Comparison of ENCODE assay signal across 24 cellular contexts in genomic region chr7:52539414-52539813, GRCh38.
DNase-seq lines count a peak whose midpoint lies in the region; ATAC-seq, FAIRE-seq and TF ChIP-seq lines count a peak whose summit lies in the region.
"Had no signal": no experiment of that assay in that cellular context is flagged by ENCODE, and none has a peak within 500 bp of the region (broad histone marks: within the 10 kb centered on the region; RNA-seq: fewer than 3 reads in every experiment).

No MANE protein-coding gene starts in this region.

- H3K27me3 ChIP-seq in IMR-90 (ENCODE audit: control insufficient read depth, insufficient read depth, low read length) = no peaks in the 10 kb centered on the region
- no peaks in the 10 kb centered on the region for H3K27me3 ChIP-seq in OCI-LY1 (ENCODE audit: insufficient read depth, low read length)
- no peaks in the 10 kb centered on the region for H3K27me3 ChIP-seq in H1 (replicated peaks in 1 of 4; ENCODE audit: control insufficient read depth in 3 of 4, extremely low read depth in 1 of 4, insufficient read depth in 3 of 4, low read length in 3 of 4)
- H3K27me3 ChIP-seq: BE2C, BLaER1 had no signal

- H3K4me3 ChIP-seq in IMR-90 (ENCODE audit: insufficient read depth, low read depth, low read length) (no peak overlapping the region), OCI-LY1 (ENCODE audit: low read depth, low read length, poor library complexity, severe bottlenecking) (no peak overlapping the region), H1 (ENCODE audit: extremely low read depth in 1 of 4, insufficient read depth in 2 of 4, low read depth in 3 of 4, low read length in 4 of 4) (no peak overlapping the region)
- H3K4me3 ChIP-seq: BLaER1, GM12878 had no signal

- TF ChIP-seq POLR2A in IMR-90 (IDR thresholded peaks at IDR 0.05; ENCODE audit: low read depth, low read length) (no peak), H1 (IDR thresholded peaks at IDR 0.05; ENCODE audit: control extremely low read depth in 1 of 2, low read depth in 2 of 2, low read length in 2 of 2) (no peak)

- 43% methylated on average over 1 of the region's 3 CpGs; no CpG with 5 or more reads in 1 of the 2 experiments for WGBS in IMR-90 (ENCODE audit: extremely low coverage in 2 of 2, insufficient read length in 1 of 2), 2 experiments
- 88% methylated on average over 3 of the region's 3 CpGs; no CpG with 5 or more reads in 1 of the 2 experiments for WGBS in H1 (ENCODE audit: extremely low coverage in 1 of 2, insufficient coverage in 1 of 2, insufficient read length in 1 of 2, insufficient replicate concordance in 2 of 2, low coverage in 1 of 2, low lambda C conversion rate in 2 of 2, missing lambda C conversion rate in 1 of 2), 2 experiments

- no peak overlapping the region for H3K9ac ChIP-seq in IMR-90 (ENCODE audit: low read depth, low read length)
- no peak overlapping the region for H3K9ac ChIP-seq in OCI-LY1 (ENCODE audit: low read length)
- no peak overlapping the region for H3K9ac ChIP-seq in H1 (replicated peaks in 1 of 4; ENCODE audit: extremely low read depth in 1 of 4, low read depth in 3 of 4, low read length in 3 of 4)
- H3K9ac ChIP-seq: BLaER1 had no signal

- no peaks in the 10 kb centered on the region for H3K9me2 ChIP-seq in OCI-LY1 (ENCODE audit: low read depth, low read length)

- H3K18ac ChIP-seq in IMR-90 (ENCODE audit: low read depth, low read length) = no peak overlapping the region
- no peak overlapping the region for H3K18ac ChIP-seq in H1 (ENCODE audit: extremely low read depth, low read length)

- H2AK5ac ChIP-seq in IMR-90 (ENCODE audit: low read depth, low read length) = no peak overlapping the region
- no peak overlapping the region for H2AK5ac ChIP-seq in H1 (ENCODE audit: low read depth, low read length)

- TF ChIP-seq RAD21 in IMR-90 (IDR thresholded peaks at IDR 0.05; ENCODE audit: low read length) (no peak), H1 (IDR thresholded peaks at IDR 0.05 in 1 of 2, conservative IDR thresholded peaks at IDR 0.05 in 1 of 2; ENCODE audit: low read depth in 2 of 2, low read length in 2 of 2) (no peak)

- no peak overlapping the region for H2BK5ac ChIP-seq in IMR-90 (ENCODE audit: low read depth, low read length, poor library complexity, severe bottlenecking)
- no peak overlapping the region; the same call in 1 of the 2 replicates for H2BK5ac ChIP-seq in H1 (ENCODE audit: low read depth, low read length)

- TF ChIP-seq CTCF in IMR-90 (conservative IDR thresholded peaks at IDR 0.05; ENCODE audit: low read depth, low read length) (no peak), OCI-LY1 (IDR thresholded peaks at IDR 0.05; ENCODE audit: low read length) (no peak), H1 (IDR thresholded peaks at IDR 0.05; ENCODE audit: control extremely low read depth in 1 of 3, insufficient read depth in 1 of 3, low read depth in 1 of 3, low read length in 3 of 3) (no peak)

- H4K5ac ChIP-seq in IMR-90 (ENCODE audit: low read depth, low read length) = no peak overlapping the region
- H4K5ac ChIP-seq in H1 (ENCODE audit: insufficient read length, low read depth, low read length) = no peak overlapping the region

- H4K20me1 ChIP-seq in IMR-90 (ENCODE audit: insufficient read depth, low read length) = no peaks in the 10 kb centered on the region
- no peaks in the 10 kb centered on the region for H4K20me1 ChIP-seq in OCI-LY1 (ENCODE audit: insufficient read depth, low read length)
- no peaks in the 10 kb centered on the region for H4K20me1 ChIP-seq in H1 (replicated peaks in 1 of 2; ENCODE audit: control insufficient read depth in 1 of 2, insufficient read depth in 2 of 2, low read length in 2 of 2)
- H4K20me1 ChIP-seq: BLaER1 had no signal

- H3K36me3 ChIP-seq in IMR-90 (ENCODE audit: control insufficient read depth, insufficient read depth, low read length) (no peaks in the 10 kb centered on the region), OCI-LY1 (ENCODE audit: insufficient read depth, low read length) (no peaks in the 10 kb centered on the region), H1 (ENCODE audit: control insufficient read depth in 2 of 4, insufficient read depth in 4 of 4, low read length in 3 of 4) (peaks cover 0 to 2% (median 0%) of the 10 kb centered on the region in 4 experiments; a peak in 2 of 8 replicates)
- H3K36me3 ChIP-seq: BE2C, BLaER1 had no signal

- no peak overlapping the region; the same call in 1 of the 2 replicates for H2BK12ac ChIP-seq in H1 (ENCODE audit: low read depth, low read length)

- H2BK20ac ChIP-seq in IMR-90 (ENCODE audit: low read depth, low read length) = no peak overlapping the region
- H2BK20ac ChIP-seq in H1 (ENCODE audit: low read length) = no peak overlapping the region

- CTCF ChIA-PET in IMR-90 (lab: Yijun Ruan, JAX) (no interaction called here), H1 (lab: Charles Lee; ENCODE audit: partially characterized antibody) (no interaction called here)

- intact Hi-C loops in IMR-90 (cut with micrococcal nuclease) = no loop called here

- dilution Hi-C loops in IMR-90 (cut with HindIII; ENCODE audit: low sequenced_read_pairs, unreplicated experiment) = no loop called here

- H3K79me1 ChIP-seq in IMR-90 (ENCODE audit: low read depth in 1 of 2, low read length in 2 of 2) (no peaks in the 10 kb centered on the region), H1 (ENCODE audit: low read depth, low read length) (no peaks in the 10 kb centered on the region)

- no peak overlapping the region for H2AFZ ChIP-seq in IMR-90 (replicated peaks; ENCODE audit: low read length, poor library complexity)
- H2AFZ ChIP-seq in OCI-LY1 (ENCODE audit: low read length) = peak overlapping the region; percentile 11; the same call in 1 of the 2 replicates
- H2AFZ ChIP-seq in H1 (ENCODE audit: low read length) = no peak overlapping the region

- H2BK120ac ChIP-seq in IMR-90 (ENCODE audit: low read depth, low read length) (no peak overlapping the region), H1 (replicated peaks; ENCODE audit: low read depth, low read length) (peak overlapping the region; percentile 13)

- no peaks in the 10 kb centered on the region for H3K4me1 ChIP-seq in IMR-90 (ENCODE audit: control insufficient read depth, insufficient read depth, low read length)
- peaks cover 27% of the 10 kb centered on the region for H3K4me1 ChIP-seq in OCI-LY1 (ENCODE audit: insufficient read depth, low read length, severe bottlenecking)
- peaks cover 0 to 3% (median under 1%) of the 10 kb centered on the region in 4 experiments; a peak in 2 of 7 replicates for H3K4me1 ChIP-seq in H1 (replicated peaks in 1 of 4; ENCODE audit: control insufficient read depth in 3 of 4, insufficient read depth in 4 of 4, low read length in 3 of 4)
- H3K4me1 ChIP-seq: BLaER1 had no signal

- H2BK15ac ChIP-seq in IMR-90 (ENCODE audit: low read depth, low read length) (no peak overlapping the region), H1 (ENCODE audit: low read length) (no peak overlapping the region)

- H4K91ac ChIP-seq in IMR-90 (ENCODE audit: insufficient read depth, low read depth, low read length) (no peak overlapping the region), H1 (replicated peaks; ENCODE audit: insufficient read length, low read length) (no peak overlapping the region)

- H3K4me2 ChIP-seq in IMR-90 (ENCODE audit: low read depth, low read length) (no peak overlapping the region), OCI-LY1 (ENCODE audit: low read length) (no peak overlapping the region), H1 (ENCODE audit: insufficient read depth in 1 of 2, low read depth in 2 of 2, low read length in 2 of 2) (no peak overlapping the region)
- H3K4me2 ChIP-seq: BLaER1 had no signal

- H3K4ac ChIP-seq in IMR-90 (ENCODE audit: low read depth, low read length) (no peak overlapping the region), H1 (replicated peaks; ENCODE audit: insufficient read length, low read depth, low read length) (no peak overlapping the region)

- no TSS peak for BruUV-seq in IMR-90 (replicated peaks; lab: Mats Ljungman, UMichigan)

- no peak overlapping the region for H2AK9ac ChIP-seq in IMR-90 (replicated peaks; ENCODE audit: low read depth, low read length, poor library complexity)

- no peak for TF ChIP-seq EP300 in H1 (IDR thresholded peaks at IDR 0.05; ENCODE audit: borderline replicate concordance in 1 of 2, low read depth in 2 of 2, low read length in 2 of 2)

- H3K14ac ChIP-seq in IMR-90 (replicated peaks; ENCODE audit: low read depth, low read length) (no peak overlapping the region), H1 (ENCODE audit: insufficient read length) (no peak overlapping the region)

- in situ Hi-C loops in IMR-90 (cut with MboI; ENCODE audit: low sequenced_read_pairs) = no loop called here

- H3K9me1 ChIP-seq in IMR-90 (ENCODE audit: insufficient read depth, low read length) = no peaks in the 10 kb centered on the region

- H3K56ac ChIP-seq in IMR-90 (ENCODE audit: extremely low read depth, insufficient read depth, low read length) (no peak overlapping the region), H1 (replicated peaks; ENCODE audit: insufficient read length, low read depth, low read length) (no peak overlapping the region)

- H4K8ac ChIP-seq in IMR-90 (ENCODE audit: low read depth in 2 of 2, low read length in 2 of 2) (no peak overlapping the region), H1 (ENCODE audit: extremely low read depth, insufficient read depth, low read length) (no peak overlapping the region)

- FAIRE-seq in H1 (lab: Jason Lieb, UNC) = no peak
- FAIRE-seq: A204.1, GM12878, GM12892, GM18507 had no signal

- H3K9me3 ChIP-seq in IMR-90 (ENCODE audit: control insufficient read depth, insufficient read depth, low read length) = peaks cover 2% of the 10 kb centered on the region; the same call in 1 of the 2 replicates
- H3K9me3 ChIP-seq in OCI-LY1 (ENCODE audit: low read length) = peaks cover 5% of the 10 kb centered on the region; the same call in 1 of the 2 replicates
- H3K9me3 ChIP-seq in H1 (ENCODE audit: insufficient read depth in 2 of 2, low read depth in 1 of 2, low read length in 1 of 2) = peaks cover 5 to 6% of the 10 kb centered on the region in 2 experiments; a peak in 2 of 4 replicates
- H3K9me3 ChIP-seq: BE2C, BLaER1 had no signal

- DNase-seq in IMR-90 = no peak
- no peak for DNase-seq in H1 (ENCODE audit: low read depth in 1 of 2, low spot score in 2 of 2)
- DNase-seq in dermis blood vessel endothelial cell = no peak
- no peak for DNase-seq in activated effector memory CD4-positive, alpha-beta T cell treated with anti-CD3 and anti-CD28 coated beads, Interleukin-2, amount 50 U/mL, for 16 hours
- DNase-seq: 8988T; C1 segment of cervical spinal cord; CD4-positive, alpha-beta memory T cell; CD4-positive, CD25-positive, alpha-beta regulatory T cell; CD8-positive, alpha-beta memory T cell; COR-L47; DMS 273 treated with DMSO at 0.1 percent for 48 hours; DMS153; DMS79; DND-41; EL; GDM1 had no signal

- ATAC-seq in IMR-90 (ENCODE audit: low read depth) (no peak), HG03108 (IDR thresholded peaks at IDR 0.05; ENCODE audit: unreplicated experiment) (no peak)
- ATAC-seq: GM12878 had no signal

- no peak overlapping the region for H3K27ac ChIP-seq in IMR-90 (ENCODE audit: insufficient read depth, low read length)
- no peak overlapping the region for H3K27ac ChIP-seq in OCI-LY1 (ENCODE audit: low read depth, low read length, poor library complexity, severe bottlenecking)
- no peak overlapping the region for H3K27ac ChIP-seq in H1 (ENCODE audit: low read depth, low read length)
- H3K27ac ChIP-seq: BLaER1 had no signal

- no peaks in the 10 kb centered on the region for H3K79me2 ChIP-seq in OCI-LY1 (ENCODE audit: insufficient read depth, low read length)
- no peaks in the 10 kb centered on the region for H3K79me2 ChIP-seq in H1 (ENCODE audit: control insufficient read depth in 1 of 2, insufficient read depth in 2 of 2, low read length in 2 of 2)

- POLR2A ChIA-PET in IMR-90 (lab: Charles Lee; ENCODE audit: unreplicated experiment) (no interaction called here), H1 (lab: Charles Lee; ENCODE audit: partially characterized antibody) (no interaction called here)

- H3K23ac ChIP-seq in IMR-90 (ENCODE audit: low read depth, low read length) = no peak overlapping the region
- no peak overlapping the region for H3K23ac ChIP-seq in H1 (ENCODE audit: insufficient read length)

- H3K23me2 ChIP-seq in H1 (ENCODE audit: low read depth, low read length) = no peaks in the 10 kb centered on the region

- H3F3A ChIP-seq in OCI-LY1 (ENCODE audit: insufficient read depth, low read length) = no peaks in the 10 kb centered on the region
